Comparison of ENCODE assay signal across 26 cellular contexts in the genomic region with DNA sequence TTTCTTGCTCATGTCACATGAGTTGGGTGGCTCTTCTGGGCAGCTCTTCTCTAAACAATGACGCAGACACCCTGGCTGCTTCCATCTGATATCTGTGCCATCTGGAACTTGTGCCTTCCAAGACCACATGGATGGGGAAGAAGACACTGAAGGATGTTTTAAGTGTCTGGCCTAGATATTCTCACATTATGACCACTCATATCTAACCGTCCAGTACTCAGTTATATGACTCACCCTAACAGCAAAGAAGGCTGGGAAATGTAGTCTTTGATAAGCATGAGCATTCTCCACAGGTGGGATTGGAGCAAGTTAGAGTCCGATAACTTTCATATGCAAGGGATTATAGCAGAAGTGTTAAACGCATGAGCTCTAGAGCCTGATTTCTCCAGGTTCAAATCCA.
"Had no signal": no experiment of that assay in that cellular context is flagged by ENCODE, and none has a peak within 500 bp of the region (broad histone marks: within the 10 kb centered on the region; RNA-seq: fewer than 3 reads in every experiment).

No MANE protein-coding gene starts in this region.

- H3K9me3 Mint-ChIP-seq: nephron; neural progenitor cell; stimulated activated memory B cell treated with anti-CD40 and anti-IgM and Interleukin-4, amounts not matched to agents 10 μg/mL and 1 μg/mL and 100 μg/mL, for 72 hours; type B pancreatic cell had no signal

- H3K36me3 Mint-ChIP-seq: naive thymus-derived CD4-positive, alpha-beta T cell; neural progenitor cell; stimulated activated memory B cell treated with anti-CD40 and anti-IgM and Interleukin-4, amounts not matched to agents 10 μg/mL and 1 μg/mL and 100 μg/mL, for 72 hours; type B pancreatic cell had no signal

- H3K27me3 ChIP-seq: colonic mucosa, esophagus squamous epithelium, left lung, neural progenitor cell, sigmoid colon, spleen, testis, tibial artery had no signal

- H3K79me2 ChIP-seq: parathyroid adenoma had no signal

- H3K4me1 Mint-ChIP-seq: neural progenitor cell; stimulated activated memory B cell treated with anti-CD40 and anti-IgM and Interleukin-4, amounts not matched to agents 10 μg/mL and 1 μg/mL and 100 μg/mL, for 72 hours had no signal

- H3K4me3 Mint-ChIP-seq: naive thymus-derived CD4-positive, alpha-beta T cell; nephron; neural progenitor cell; stimulated activated memory B cell treated with anti-CD40 and anti-IgM and Interleukin-4, amounts not matched to agents 10 μg/mL and 1 μg/mL and 100 μg/mL, for 72 hours; type B pancreatic cell had no signal

- H3K27me3 Mint-ChIP-seq: stimulated activated memory B cell treated with anti-CD40 and anti-IgM and Interleukin-4, amounts not matched to agents 10 μg/mL and 1 μg/mL and 100 μg/mL, for 72 hours had no signal

- H3K4me3 ChIP-seq: colonic mucosa, esophagus squamous epithelium, left lung, neural progenitor cell, prostate gland, sigmoid colon, skin epidermis, spleen, testis, tibial artery had no signal

- H3K27ac Mint-ChIP-seq: naive thymus-derived CD4-positive, alpha-beta T cell; nephron; stimulated activated memory B cell treated with anti-CD40 and anti-IgM and Interleukin-4, amounts not matched to agents 10 μg/mL and 1 μg/mL and 100 μg/mL, for 72 hours; type B pancreatic cell had no signal

- H3K27ac ChIP-seq: colonic mucosa, esophagus squamous epithelium, left lung, neural progenitor cell, parathyroid adenoma, prostate gland, sigmoid colon, skin epidermis, spleen, testis, tibial artery had no signal

- H3K9me3 ChIP-seq: colonic mucosa, esophagus squamous epithelium, left lung, prostate gland, spleen, testis, tibial artery had no signal

- DNase-seq: colonic mucosa; dermis blood vessel endothelial cell; effector memory CD4-positive, alpha-beta T cell; esophagus squamous epithelium; head of caudate nucleus; kidney; left cardiac atrium; left lung; mesendoderm; midbrain; naive thymus-derived CD4-positive, alpha-beta T cell; right cardiac atrium; sigmoid colon; spleen; stimulated activated CD4-positive, alpha-beta T cell treated with anti-CD3 and anti-CD28 coated beads, Interleukin-4, amount 100 ng/mL, for 4 hours; stimulated activated naive CD8-positive, alpha-beta T cell treated with anti-CD3 and anti-CD28 coated beads, Interleukin-15, Interleukin-2, amounts not matched to agents 100 U/mL and 50 U/mL, for 24 hours; substantia nigra; testis; tibial artery had no signal

- ATAC-seq: left cardiac atrium; left lung; naive thymus-derived CD4-positive, alpha-beta T cell; right cardiac atrium; stimulated activated memory B cell treated with anti-CD40 and anti-IgM and Interleukin-4, amounts not matched to agents 10 μg/mL and 1 μg/mL and 100 μg/mL, for 72 hours; stimulated activated naive CD8-positive, alpha-beta T cell treated with anti-CD3 and anti-CD28 coated beads, Interleukin-15, Interleukin-2, amounts not matched to agents 100 U/mL and 50 U/mL, for 24 hours had no signal

- H3K9ac ChIP-seq: neural progenitor cell, parathyroid adenoma had no signal

- H3K36me3 ChIP-seq: colonic mucosa, esophagus squamous epithelium, left lung, neural progenitor cell, prostate gland, sigmoid colon, spleen, tibial artery had no signal

- H2AFZ ChIP-seq: neural progenitor cell, parathyroid adenoma had no signal

- H3K4me2 ChIP-seq: neural progenitor cell had no signal

- H3K4me1 ChIP-seq: colonic mucosa, esophagus squamous epithelium, left lung, neural progenitor cell, parathyroid adenoma, prostate gland, spleen, testis, tibial artery had no signal
